ENCODE assay signal across 3 cellular contexts in the genomic region with DNA sequence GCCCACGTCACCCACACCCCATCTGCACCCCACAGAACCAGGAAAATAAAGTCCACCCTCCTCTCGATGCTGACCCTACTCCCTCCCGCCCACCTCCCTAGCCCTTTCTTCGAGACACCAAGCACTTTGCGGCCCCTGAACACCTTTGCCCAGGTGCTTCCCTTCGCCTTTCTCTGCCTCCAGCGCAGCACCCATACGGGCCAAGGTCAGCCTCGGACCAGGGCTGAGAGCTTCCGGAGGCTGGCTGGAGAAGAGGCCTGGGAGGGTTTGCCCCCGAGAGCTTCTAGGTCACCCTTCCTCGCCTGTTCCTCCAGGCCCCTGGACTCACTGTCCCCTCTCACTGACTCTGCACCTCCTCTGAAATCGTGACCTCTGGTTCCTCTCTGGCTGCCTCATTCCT.
TF ChIP-seq lines count a peak whose summit lies in the region.

No MANE protein-coding gene starts in this region.

TF ChIP-seq in SK-N-SH, 30 proteins besides CTCF, POLR2A, EP300 and RAD21:
- TF ChIP-seq JUND (IDR thresholded peaks at IDR 0.05) (no peak), ELF1 (IDR thresholded peaks at IDR 0.05) (no peak), FOXJ3 (CRISPR knock-in tag; IDR thresholded peaks at IDR 0.05) (no peak), SIN3A (IDR thresholded peaks at IDR 0.05; ENCODE audit: borderline replicate concordance, low read depth, low read length) (no peak)
- TF ChIP-seq, protein P1, sequence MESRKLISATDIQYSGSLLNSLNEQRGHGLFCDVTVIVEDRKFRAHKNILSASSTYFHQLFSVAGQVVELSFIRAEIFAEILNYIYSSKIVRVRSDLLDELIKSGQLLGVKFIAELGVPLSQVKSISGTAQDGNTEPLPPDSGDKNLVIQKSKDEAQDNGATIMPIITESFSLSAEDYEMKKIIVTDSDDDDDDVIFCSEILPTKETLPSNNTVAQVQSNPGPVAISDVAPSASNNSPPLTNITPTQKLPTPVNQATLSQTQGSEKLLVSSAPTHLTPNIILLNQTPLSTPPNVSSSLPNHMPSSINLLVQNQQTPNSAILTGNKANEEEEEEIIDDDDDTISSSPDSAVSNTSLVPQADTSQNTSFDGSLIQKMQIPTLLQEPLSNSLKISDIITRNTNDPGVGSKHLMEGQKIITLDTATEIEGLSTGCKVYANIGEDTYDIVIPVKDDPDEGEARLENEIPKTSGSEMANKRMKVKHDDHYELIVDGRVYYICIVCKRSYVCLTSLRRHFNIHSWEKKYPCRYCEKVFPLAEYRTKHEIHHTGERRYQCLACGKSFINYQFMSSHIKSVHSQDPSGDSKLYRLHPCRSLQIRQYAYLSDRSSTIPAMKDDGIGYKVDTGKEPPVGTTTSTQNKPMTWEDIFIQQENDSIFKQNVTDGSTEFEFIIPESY (IDR thresholded peaks at IDR 0.05; ENCODE audit: borderline replicate concordance, low read depth) = no peak

TF ChIP-seq in SK-N-SH treated with all-trans-retinoic acid at 6 μM for 48 hours, 23 proteins besides CTCF, POLR2A, EP300 and RAD21:
- TF ChIP-seq GLIS3 (CRISPR knock-in tag; IDR thresholded peaks at IDR 0.05) (no peak), SNAI2 (CRISPR knock-in tag; IDR thresholded peaks at IDR 0.05) (no peak), ZNF8 (CRISPR knock-in tag; IDR thresholded peaks at IDR 0.05) (no peak), CSDC2 (CRISPR knock-in tag; IDR thresholded peaks at IDR 0.05) (no peak), ZNF70 (CRISPR knock-in tag; IDR thresholded peaks at IDR 0.05) (no peak), BACH2 (CRISPR knock-in tag; IDR thresholded peaks at IDR 0.05; ENCODE audit: borderline replicate concordance) (no peak), ZFP30 (CRISPR knock-in tag; IDR thresholded peaks at IDR 0.05) (no peak), RARB (CRISPR knock-in tag; IDR thresholded peaks at IDR 0.05) (no peak), OSR1 (CRISPR knock-in tag; IDR thresholded peaks at IDR 0.05) (no peak), ZFP3 (CRISPR knock-in tag; IDR thresholded peaks at IDR 0.05) (no peak), TOX (CRISPR knock-in tag; IDR thresholded peaks at IDR 0.05; ENCODE audit: borderline replicate concordance) (no peak)
- TF ChIP-seq, protein P2, sequence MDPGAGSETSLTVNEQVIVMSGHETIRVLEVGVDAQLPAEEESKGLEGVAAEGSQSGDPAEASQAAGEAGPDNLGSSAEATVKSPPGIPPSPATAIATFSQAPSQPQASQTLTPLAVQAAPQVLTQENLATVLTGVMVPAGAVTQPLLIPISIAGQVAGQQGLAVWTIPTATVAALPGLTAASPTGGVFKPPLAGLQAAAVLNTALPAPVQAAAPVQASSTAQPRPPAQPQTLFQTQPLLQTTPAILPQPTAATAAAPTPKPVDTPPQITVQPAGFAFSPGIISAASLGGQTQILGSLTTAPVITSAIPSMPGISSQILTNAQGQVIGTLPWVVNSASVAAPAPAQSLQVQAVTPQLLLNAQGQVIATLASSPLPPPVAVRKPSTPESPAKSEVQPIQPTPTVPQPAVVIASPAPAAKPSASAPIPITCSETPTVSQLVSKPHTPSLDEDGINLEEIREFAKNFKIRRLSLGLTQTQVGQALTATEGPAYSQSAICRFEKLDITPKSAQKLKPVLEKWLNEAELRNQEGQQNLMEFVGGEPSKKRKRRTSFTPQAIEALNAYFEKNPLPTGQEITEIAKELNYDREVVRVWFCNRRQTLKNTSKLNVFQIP (CRISPR knock-in tag; IDR thresholded peaks at IDR 0.05; ENCODE audit: borderline replicate concordance, low read depth) = no peak
- TF ChIP-seq, protein P3, sequence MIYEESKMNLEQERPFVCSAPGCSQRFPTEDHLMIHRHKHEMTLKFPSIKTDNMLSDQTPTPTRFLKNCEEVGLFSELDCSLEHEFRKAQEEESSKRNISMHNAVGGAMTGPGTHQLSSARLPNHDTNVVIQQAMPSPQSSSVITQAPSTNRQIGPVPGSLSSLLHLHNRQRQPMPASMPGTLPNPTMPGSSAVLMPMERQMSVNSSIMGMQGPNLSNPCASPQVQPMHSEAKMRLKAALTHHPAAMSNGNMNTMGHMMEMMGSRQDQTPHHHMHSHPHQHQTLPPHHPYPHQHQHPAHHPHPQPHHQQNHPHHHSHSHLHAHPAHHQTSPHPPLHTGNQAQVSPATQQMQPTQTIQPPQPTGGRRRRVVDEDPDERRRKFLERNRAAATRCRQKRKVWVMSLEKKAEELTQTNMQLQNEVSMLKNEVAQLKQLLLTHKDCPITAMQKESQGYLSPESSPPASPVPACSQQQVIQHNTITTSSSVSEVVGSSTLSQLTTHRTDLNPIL (CRISPR knock-in tag; IDR thresholded peaks at IDR 0.05; ENCODE audit: low read depth) = no peak
- TF ChIP-seq, protein P4, sequence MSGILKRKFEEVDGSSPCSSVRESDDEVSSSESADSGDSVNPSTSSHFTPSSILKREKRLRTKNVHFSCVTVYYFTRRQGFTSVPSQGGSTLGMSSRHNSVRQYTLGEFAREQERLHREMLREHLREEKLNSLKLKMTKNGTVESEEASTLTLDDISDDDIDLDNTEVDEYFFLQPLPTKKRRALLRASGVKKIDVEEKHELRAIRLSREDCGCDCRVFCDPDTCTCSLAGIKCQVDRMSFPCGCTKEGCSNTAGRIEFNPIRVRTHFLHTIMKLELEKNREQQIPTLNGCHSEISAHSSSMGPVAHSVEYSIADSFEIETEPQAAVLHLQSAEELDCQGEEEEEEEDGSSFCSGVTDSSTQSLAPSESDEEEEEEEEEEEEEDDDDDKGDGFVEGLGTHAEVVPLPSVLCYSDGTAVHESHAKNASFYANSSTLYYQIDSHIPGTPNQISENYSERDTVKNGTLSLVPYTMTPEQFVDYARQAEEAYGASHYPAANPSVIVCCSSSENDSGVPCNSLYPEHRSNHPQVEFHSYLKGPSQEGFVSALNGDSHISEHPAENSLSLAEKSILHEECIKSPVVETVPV (CRISPR knock-in tag; IDR thresholded peaks at IDR 0.05) = no peak

TF ChIP-seq in HepG2, 621 proteins besides CTCF, POLR2A, EP300 and RAD21 (continues in another document):
- no peak for TF ChIP-seq NPAS2 (CRISPR knock-in tag; IDR thresholded peaks at IDR 0.05; ENCODE audit: borderline replicate concordance)
- peak; percentile 33; the same call in 1 of the 2 replicates for TF ChIP-seq SAP130 (CRISPR knock-in tag; IDR thresholded peaks at IDR 0.05; ENCODE audit: low read depth)
- TF ChIP-seq, protein P5, sequence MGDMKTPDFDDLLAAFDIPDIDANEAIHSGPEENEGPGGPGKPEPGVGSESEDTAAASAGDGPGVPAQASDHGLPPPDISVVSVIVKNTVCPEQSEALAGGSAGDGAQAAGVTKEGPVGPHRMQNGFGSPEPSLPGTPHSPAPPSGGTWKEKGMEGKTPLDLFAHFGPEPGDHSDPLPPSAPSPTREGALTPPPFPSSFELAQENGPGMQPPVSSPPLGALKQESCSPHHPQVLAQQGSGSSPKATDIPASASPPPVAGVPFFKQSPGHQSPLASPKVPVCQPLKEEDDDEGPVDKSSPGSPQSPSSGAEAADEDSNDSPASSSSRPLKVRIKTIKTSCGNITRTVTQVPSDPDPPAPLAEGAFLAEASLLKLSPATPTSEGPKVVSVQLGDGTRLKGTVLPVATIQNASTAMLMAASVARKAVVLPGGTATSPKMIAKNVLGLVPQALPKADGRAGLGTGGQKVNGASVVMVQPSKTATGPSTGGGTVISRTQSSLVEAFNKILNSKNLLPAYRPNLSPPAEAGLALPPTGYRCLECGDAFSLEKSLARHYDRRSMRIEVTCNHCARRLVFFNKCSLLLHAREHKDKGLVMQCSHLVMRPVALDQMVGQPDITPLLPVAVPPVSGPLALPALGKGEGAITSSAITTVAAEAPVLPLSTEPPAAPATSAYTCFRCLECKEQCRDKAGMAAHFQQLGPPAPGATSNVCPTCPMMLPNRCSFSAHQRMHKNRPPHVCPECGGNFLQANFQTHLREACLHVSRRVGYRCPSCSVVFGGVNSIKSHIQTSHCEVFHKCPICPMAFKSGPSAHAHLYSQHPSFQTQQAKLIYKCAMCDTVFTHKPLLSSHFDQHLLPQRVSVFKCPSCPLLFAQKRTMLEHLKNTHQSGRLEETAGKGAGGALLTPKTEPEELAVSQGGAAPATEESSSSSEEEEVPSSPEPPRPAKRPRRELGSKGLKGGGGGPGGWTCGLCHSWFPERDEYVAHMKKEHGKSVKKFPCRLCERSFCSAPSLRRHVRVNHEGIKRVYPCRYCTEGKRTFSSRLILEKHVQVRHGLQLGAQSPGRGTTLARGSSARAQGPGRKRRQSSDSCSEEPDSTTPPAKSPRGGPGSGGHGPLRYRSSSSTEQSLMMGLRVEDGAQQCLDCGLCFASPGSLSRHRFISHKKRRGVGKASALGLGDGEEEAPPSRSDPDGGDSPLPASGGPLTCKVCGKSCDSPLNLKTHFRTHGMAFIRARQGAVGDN (CRISPR knock-in tag; IDR thresholded peaks at IDR 0.05) = peak; percentile 11; the same call in 1 of the 2 replicates
- peak; percentile 33 for TF ChIP-seq SRSF1 (optimal IDR thresholded peaks at IDR 0.05; ENCODE audit: low read depth, low read length)
- TF ChIP-seq SMAD1 (CRISPR knock-in tag; IDR thresholded peaks at IDR 0.05; ENCODE audit: borderline replicate concordance, low read depth) = no peak
- TF ChIP-seq NR2F6 (IDR thresholded peaks at IDR 0.05) = no peak
- peak; percentile 14; the same call in 1 of the 2 replicates for TF ChIP-seq NR2F6 (CRISPR knock-in tag; IDR thresholded peaks at IDR 0.05)
- 0 out of 2 replicates have a peak, but pooled peaks have one; percentile 9 for TF ChIP-seq MAZ (IDR thresholded peaks at IDR 0.05; ENCODE audit: borderline replicate concordance, low read depth, low read length)
- no peak for TF ChIP-seq MAZ (CRISPR knock-in tag; IDR thresholded peaks at IDR 0.05; ENCODE audit: low read depth)
- TF ChIP-seq ETV5 (CRISPR knock-in tag; IDR thresholded peaks at IDR 0.05; ENCODE audit: borderline replicate concordance) = peak; percentile 64
- no peak for TF ChIP-seq AGO1 (IDR thresholded peaks at IDR 0.05; ENCODE audit: low read depth, low read length, poor library complexity, severe bottlenecking)
- TF ChIP-seq, protein P6, sequence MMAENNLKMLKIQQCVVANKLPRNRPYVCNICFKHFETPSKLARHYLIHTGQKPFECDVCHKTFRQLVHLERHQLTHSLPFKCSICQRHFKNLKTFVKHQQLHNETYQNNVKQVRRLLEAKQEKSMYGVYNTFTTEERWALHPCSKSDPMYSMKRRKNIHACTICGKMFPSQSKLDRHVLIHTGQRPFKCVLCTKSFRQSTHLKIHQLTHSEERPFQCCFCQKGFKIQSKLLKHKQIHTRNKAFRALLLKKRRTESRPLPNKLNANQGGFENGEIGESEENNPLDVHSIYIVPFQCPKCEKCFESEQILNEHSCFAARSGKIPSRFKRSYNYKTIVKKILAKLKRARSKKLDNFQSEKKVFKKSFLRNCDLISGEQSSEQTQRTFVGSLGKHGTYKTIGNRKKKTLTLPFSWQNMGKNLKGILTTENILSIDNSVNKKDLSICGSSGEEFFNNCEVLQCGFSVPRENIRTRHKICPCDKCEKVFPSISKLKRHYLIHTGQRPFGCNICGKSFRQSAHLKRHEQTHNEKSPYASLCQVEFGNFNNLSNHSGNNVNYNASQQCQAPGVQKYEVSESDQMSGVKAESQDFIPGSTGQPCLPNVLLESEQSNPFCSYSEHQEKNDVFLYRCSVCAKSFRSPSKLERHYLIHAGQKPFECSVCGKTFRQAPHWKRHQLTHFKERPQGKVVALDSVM (CRISPR knock-in tag; IDR thresholded peaks at IDR 0.05) = peak; percentile 66; the same call in 1 of the 2 replicates
- TF ChIP-seq, protein P7, sequence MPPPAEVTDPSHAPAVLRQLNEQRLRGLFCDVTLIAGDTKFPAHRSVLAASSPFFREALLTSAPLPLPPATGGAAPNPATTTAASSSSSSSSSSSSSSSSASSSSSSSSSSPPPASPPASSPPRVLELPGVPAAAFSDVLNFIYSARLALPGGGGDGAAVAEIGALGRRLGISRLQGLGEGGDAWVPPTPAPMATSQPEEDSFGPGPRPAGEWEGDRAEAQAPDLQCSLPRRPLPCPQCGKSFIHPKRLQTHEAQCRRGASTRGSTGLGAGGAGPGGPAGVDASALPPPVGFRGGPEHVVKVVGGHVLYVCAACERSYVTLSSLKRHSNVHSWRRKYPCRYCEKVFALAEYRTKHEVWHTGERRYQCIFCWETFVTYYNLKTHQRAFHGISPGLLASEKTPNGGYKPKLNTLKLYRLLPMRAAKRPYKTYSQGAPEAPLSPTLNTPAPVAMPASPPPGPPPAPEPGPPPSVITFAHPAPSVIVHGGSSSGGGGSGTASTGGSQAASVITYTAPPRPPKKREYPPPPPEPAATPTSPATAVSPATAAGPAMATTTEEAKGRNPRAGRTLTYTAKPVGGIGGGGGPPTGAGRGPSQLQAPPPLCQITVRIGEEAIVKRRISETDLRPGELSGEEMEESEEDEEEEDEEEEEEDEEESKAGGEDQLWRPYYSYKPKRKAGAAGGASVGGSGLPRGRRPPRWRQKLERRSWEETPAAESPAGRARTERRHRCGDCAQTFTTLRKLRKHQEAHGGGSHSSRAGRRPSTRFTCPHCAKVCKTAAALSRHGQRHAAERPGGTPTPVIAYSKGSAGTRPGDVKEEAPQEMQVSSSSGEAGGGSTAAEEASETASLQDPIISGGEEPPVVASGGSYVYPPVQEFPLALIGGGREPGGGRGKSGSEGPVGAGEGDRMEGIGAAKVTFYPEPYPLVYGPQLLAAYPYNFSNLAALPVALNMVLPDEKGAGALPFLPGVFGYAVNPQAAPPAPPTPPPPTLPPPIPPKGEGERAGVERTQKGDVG (CRISPR knock-in tag; IDR thresholded peaks at IDR 0.05; ENCODE audit: borderline replicate concordance) = no peak
- TF ChIP-seq ZNF354B (CRISPR knock-in tag; IDR thresholded peaks at IDR 0.05) = no peak
- TF ChIP-seq, protein P8, sequence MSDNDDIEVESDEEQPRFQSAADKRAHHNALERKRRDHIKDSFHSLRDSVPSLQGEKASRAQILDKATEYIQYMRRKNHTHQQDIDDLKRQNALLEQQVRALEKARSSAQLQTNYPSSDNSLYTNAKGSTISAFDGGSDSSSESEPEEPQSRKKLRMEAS (IDR thresholded peaks at IDR 0.05) = peak; percentile 5; the same call in 1 of the 2 replicates
- TF ChIP-seq RARA (CRISPR knock-in tag; IDR thresholded peaks at IDR 0.05) = peak; percentile 25; the same call in 1 of the 2 replicates
- TF ChIP-seq ZFP37 (CRISPR knock-in tag; IDR thresholded peaks at IDR 0.05; ENCODE audit: borderline replicate concordance) = 0 out of 2 replicates have a peak, but pooled peaks have one; percentile 3
- TF ChIP-seq, protein P9, sequence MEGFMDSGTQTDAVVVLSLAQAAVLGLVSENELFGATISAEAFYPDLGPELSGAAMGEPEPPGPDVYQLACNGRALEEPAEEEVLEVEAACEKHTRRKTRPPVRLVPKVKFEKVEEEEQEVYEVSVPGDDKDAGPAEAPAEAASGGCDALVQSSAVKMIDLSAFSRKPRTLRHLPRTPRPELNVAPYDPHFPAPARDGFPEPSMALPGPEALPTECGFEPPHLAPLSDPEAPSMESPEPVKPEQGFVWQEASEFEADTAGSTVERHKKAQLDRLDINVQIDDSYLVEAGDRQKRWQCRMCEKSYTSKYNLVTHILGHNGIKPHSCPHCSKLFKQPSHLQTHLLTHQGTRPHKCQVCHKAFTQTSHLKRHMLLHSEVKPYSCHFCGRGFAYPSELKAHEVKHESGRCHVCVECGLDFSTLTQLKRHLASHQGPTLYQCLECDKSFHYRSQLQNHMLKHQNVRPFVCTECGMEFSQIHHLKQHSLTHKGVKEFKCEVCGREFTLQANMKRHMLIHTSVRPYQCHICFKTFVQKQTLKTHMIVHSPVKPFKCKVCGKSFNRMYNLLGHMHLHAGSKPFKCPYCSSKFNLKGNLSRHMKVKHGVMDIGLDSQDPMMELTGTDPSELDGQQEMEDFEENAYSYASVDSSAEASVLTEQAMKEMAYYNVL (CRISPR knock-in tag; IDR thresholded peaks at IDR 0.05; ENCODE audit: borderline replicate concordance) = 0 out of 2 replicates have a peak, but pooled peaks have one; percentile 8
- TF ChIP-seq HDAC1 (CRISPR knock-in tag; IDR thresholded peaks at IDR 0.05) = no peak
